ENCODE assay signal across 29 cellular contexts in the genomic region with DNA sequence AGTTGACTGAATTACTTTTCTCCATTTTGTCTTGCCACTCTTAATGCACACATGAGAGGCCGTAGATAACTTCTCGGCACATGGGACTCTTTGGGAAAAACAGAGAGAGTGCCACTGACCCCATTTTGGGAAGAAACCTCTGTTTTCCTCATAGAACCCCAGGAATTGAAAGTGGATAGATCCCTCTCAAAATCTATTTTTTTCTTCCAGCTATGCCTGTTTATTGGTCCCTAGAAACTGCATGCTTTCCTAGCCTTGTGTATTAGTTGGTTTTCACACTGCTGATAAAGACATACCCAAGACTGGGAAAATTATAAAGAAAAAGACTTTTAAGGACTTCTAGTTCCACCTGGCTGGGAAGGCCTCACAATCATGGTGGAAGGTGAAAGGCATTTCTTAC.
"Had no signal": no experiment of that assay in that cellular context is flagged by ENCODE, and none has a peak within 500 bp of the region (broad histone marks: within the 10 kb centered on the region; RNA-seq: fewer than 3 reads in every experiment).

No MANE protein-coding gene starts in this region.

- H3K9me3 ChIP-seq: testis, thoracic aorta, thyroid gland, tibial artery, transverse colon, upper lobe of right lung, uterus, vagina had no signal

- H3K4me1 ChIP-seq: testis, thyroid gland, tibial artery, transverse colon, upper lobe of right lung, uterus, vagina had no signal

- H3K4me3 ChIP-seq: stomach, suprapubic skin, testis, thoracic aorta, thyroid gland, tibial artery, tibial nerve, transverse colon, upper lobe of left lung, upper lobe of right lung, uterus, vagina had no signal

- DNase-seq: stimulated activated CD4-positive, alpha-beta T cell treated with anti-CD3 and anti-CD28 coated beads, Interleukin-2, amount 100 ng/mL, for 48 hours; stimulated activated CD4-positive, alpha-beta T cell treated with anti-CD3 and anti-CD28 coated beads, Interleukin-4, amount 100 ng/mL, for 1 hour; stimulated activated CD4-positive, alpha-beta T cell treated with anti-CD3 and anti-CD28 coated beads, Interleukin-4, amount 100 ng/mL, for 24 hours; stimulated activated CD4-positive, alpha-beta T cell treated with anti-CD3 and anti-CD28 coated beads, Interleukin-4, amount 100 ng/mL, for 4 hours; stimulated activated CD8-positive, alpha-beta memory T cell treated with anti-CD3 and anti-CD28 coated beads, Interleukin-4, amount 100 ng/mL, for 48 hours; stimulated activated naive B cell treated with anti-CD40 and anti-IgM and Interleukin-4, amounts not matched to agents 10 μg/mL and 1 μg/mL and 100 μg/mL, for 72 hours; stimulated activated naive CD4-positive, alpha-beta T cell; stimulated activated naive CD4-positive, alpha-beta T cell treated with Interleukin-2 at 50 U/mL for 16 hours; stimulated activated naive CD8-positive, alpha-beta T cell treated with anti-CD3 and anti-CD28 coated beads, Interleukin-15, amount 100 ng/mL, for 72 hours; stimulated activated naive CD8-positive, alpha-beta T cell treated with anti-CD3 and anti-CD28 coated beads, Interleukin-15, Interleukin-2, amounts not matched to agents 100 U/mL and 50 U/mL, for 24 hours; stomach; substantia nigra; testis; thyroid gland; tibial artery; transverse colon; trophoblast cell; upper lobe of left lung; upper lobe of right lung; uterus had no signal

- H3K27me3 ChIP-seq: stomach, suprapubic skin, testis, thyroid gland, tibial artery, tibial nerve, transverse colon, upper lobe of left lung, upper lobe of right lung, uterus, vagina had no signal

- H3K36me3 ChIP-seq: stomach, suprapubic skin, thoracic aorta, thyroid gland, tibial artery, tibial nerve, transverse colon, upper lobe of left lung, upper lobe of right lung, uterus, vagina had no signal

- H3K4me3 Mint-ChIP-seq: stimulated activated effector memory CD8-positive, alpha-beta T cell treated with anti-CD3 and anti-CD28 coated beads, Interleukin-12 subunit alpha, Interleukin-12 subunit beta, amount 100 ng/mL, for 72 hours; stimulated activated memory B cell treated with anti-CD40 and anti-IgM and Interleukin-4, amounts not matched to agents 10 μg/mL and 1 μg/mL and 100 μg/mL, for 72 hours; stimulated activated naive B cell treated with anti-CD40 and anti-IgM and Interleukin-4, amounts not matched to agents 10 μg/mL and 1 μg/mL and 100 μg/mL, for 72 hours; stimulated activated naive CD8-positive, alpha-beta T cell treated with anti-CD3 and anti-CD28 coated beads, Interleukin-15, amount 100 ng/mL, for 72 hours; stimulated activated naive CD8-positive, alpha-beta T cell treated with anti-CD3 and anti-CD28 coated beads, Interleukin-15, Interleukin-2, amounts not matched to agents 100 ng/mL and 50 ng/mL, for 24 hours; type B pancreatic cell had no signal

- H3K36me3 Mint-ChIP-seq: stimulated activated effector memory CD8-positive, alpha-beta T cell treated with anti-CD3 and anti-CD28 coated beads, Interleukin-12 subunit alpha, Interleukin-12 subunit beta, amount 100 ng/mL, for 72 hours; stimulated activated memory B cell treated with anti-CD40 and anti-IgM and Interleukin-4, amounts not matched to agents 10 μg/mL and 1 μg/mL and 100 μg/mL, for 72 hours; type B pancreatic cell had no signal

- H3K27ac ChIP-seq: stomach, suprapubic skin, testis, thoracic aorta, thyroid gland, tibial artery, tibial nerve, transverse colon, upper lobe of left lung, upper lobe of right lung, uterus, vagina had no signal

- H3K27ac Mint-ChIP-seq: stimulated activated effector memory CD8-positive, alpha-beta T cell treated with anti-CD3 and anti-CD28 coated beads, Interleukin-12 subunit alpha, Interleukin-12 subunit beta, amount 100 ng/mL, for 72 hours; stimulated activated memory B cell treated with anti-CD40 and anti-IgM and Interleukin-4, amounts not matched to agents 10 μg/mL and 1 μg/mL and 100 μg/mL, for 72 hours; stimulated activated naive B cell treated with anti-CD40 and anti-IgM and Interleukin-4, amounts not matched to agents 10 μg/mL and 1 μg/mL and 100 μg/mL, for 72 hours; stimulated activated naive CD8-positive, alpha-beta T cell treated with anti-CD3 and anti-CD28 coated beads, Interleukin-15, amount 100 ng/mL, for 72 hours; stimulated activated naive CD8-positive, alpha-beta T cell treated with anti-CD3 and anti-CD28 coated beads, Interleukin-15, Interleukin-2, amounts not matched to agents 100 ng/mL and 50 ng/mL, for 24 hours; type B pancreatic cell had no signal

- ATAC-seq: stimulated activated effector memory CD8-positive, alpha-beta T cell treated with anti-CD3 and anti-CD28 coated beads, Interleukin-12 subunit alpha, Interleukin-12 subunit beta, amount 100 ng/mL, for 72 hours; stimulated activated memory B cell treated with anti-CD40 and anti-IgM and Interleukin-4, amounts not matched to agents 10 μg/mL and 1 μg/mL and 100 μg/mL, for 72 hours; stimulated activated naive B cell treated with anti-CD40 and anti-IgM and Interleukin-4, amounts not matched to agents 10 μg/mL and 1 μg/mL and 100 μg/mL, for 72 hours; stimulated activated naive CD8-positive, alpha-beta T cell treated with anti-CD3 and anti-CD28 coated beads, Interleukin-15, amount 100 ng/mL, for 72 hours; stimulated activated naive CD8-positive, alpha-beta T cell treated with anti-CD3 and anti-CD28 coated beads, Interleukin-15, Interleukin-2, amounts not matched to agents 100 U/mL and 50 U/mL, for 24 hours; upper lobe of right lung had no signal

- H3K9me3 Mint-ChIP-seq: stimulated activated effector memory CD8-positive, alpha-beta T cell treated with anti-CD3 and anti-CD28 coated beads, Interleukin-12 subunit alpha, Interleukin-12 subunit beta, amount 100 ng/mL, for 72 hours had no signal

- H3K27me3 Mint-ChIP-seq: stimulated activated memory B cell treated with anti-CD40 and anti-IgM and Interleukin-4, amounts not matched to agents 10 μg/mL and 1 μg/mL and 100 μg/mL, for 72 hours; stimulated activated naive CD8-positive, alpha-beta T cell treated with anti-CD3 and anti-CD28 coated beads, Interleukin-15, amount 100 ng/mL, for 72 hours; type B pancreatic cell had no signal

- FAIRE-seq: urothelium cell line had no signal
